Comparison of ENCODE assay signal across 8 cellular contexts in the genomic region with DNA sequence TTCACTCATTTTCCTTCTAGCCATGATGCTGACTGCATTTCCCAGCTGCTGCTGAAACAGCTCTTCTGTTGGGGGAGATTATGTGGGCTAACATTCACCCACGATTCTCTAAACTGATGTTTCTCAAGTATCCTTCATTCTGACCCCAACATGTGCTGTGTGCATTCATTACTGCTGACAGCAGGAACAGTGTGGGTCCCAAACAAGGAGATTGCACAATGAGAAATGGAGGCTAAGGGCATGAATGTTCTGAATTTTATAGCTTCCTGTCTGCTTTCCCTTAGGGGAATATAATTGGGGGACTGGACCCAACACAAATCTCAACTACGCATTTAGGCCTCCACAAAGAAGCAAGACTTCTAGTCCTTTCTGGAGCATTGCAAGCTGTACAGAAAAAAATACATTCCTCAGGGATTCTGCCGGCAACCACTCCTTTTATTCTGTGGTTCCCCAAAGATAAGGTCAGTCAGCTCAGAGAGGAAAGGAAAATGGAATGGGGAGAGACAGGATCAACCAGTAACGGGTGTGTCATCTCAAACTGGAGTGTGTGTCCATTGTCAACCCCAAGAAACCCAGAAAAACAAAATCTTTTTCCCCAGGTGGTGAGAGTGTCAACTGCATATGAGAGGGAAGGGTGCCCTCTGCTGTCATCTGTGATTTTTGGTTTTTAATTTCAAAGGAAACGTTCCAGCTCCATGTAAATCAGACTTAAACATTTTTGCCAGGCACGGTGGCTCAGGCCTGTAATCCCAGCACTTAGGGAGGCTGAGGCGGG.
DNase-seq lines count a peak whose midpoint lies in the region; ATAC-seq, FAIRE-seq and TF ChIP-seq lines count a peak whose summit lies in the region.

No MANE protein-coding gene starts in this region.

- peak; percentile 36 for TF ChIP-seq CTCF in coronary artery (IDR thresholded peaks at IDR 0.05)
- TF ChIP-seq CTCF in HepG2 (CRISPR knock-in tag; IDR thresholded peaks at IDR 0.05): peak; percentile 66

- no peaks in the 10 kb centered on the region for H3K79me2 ChIP-seq in HepG2 (ENCODE audit: insufficient read depth, low read length)

- DNase-seq in DMS153 treated with DMSO at 0.1 percent for 48 hours (lab: John Stamatoyannopoulos, UW; ENCODE audit: unreplicated experiment) (peak; percentile 56), NCI-H146 treated with DMSO at 0.1 percent for 48 hours (lab: John Stamatoyannopoulos, UW; ENCODE audit: unreplicated experiment) (peak; percentile 49), T1000 (lab: John Stamatoyannopoulos, UW) (peak; percentile 2), coronary artery (ENCODE audit: low spot score) (no peak), HepG2 (ENCODE audit: low spot score) (peak; percentile 10)
- DNase-seq in stimulated activated CD4-positive, alpha-beta T cell treated with anti-CD3 and anti-CD28 coated beads, TNF-alpha, amount 100 ng/mL, for 24 hours (ENCODE audit: low read depth in 3 of 3): peak in 2 of 3 experiments; percentile 5 to 9

- H4K20me1 ChIP-seq in HepG2 (ENCODE audit: insufficient read depth, low read length): no peaks in the 10 kb centered on the region

- FAIRE-seq in HepG2 (lab: Jason Lieb, UNC): peak; percentile 26

- H2AFZ ChIP-seq in HepG2 (ENCODE audit: low read length): no peak overlapping the region

- H3K4me3 ChIP-seq in coronary artery (no peak overlapping the region), HepG2 (replicated peaks in 1 of 3; ENCODE audit: insufficient read depth in 1 of 3, low read depth in 2 of 3, low read length in 3 of 3) (no peak overlapping the region)

- WGBS in HepG2 (ENCODE audit: low lambda C conversion rate): 15% methylated on average over 6 of the region's 7 CpGs

- no TSS peak for BruUV-seq in HepG2 (replicated peaks; lab: Mats Ljungman, UMichigan)

- peak; percentile 27; the same call in 1 of the 2 replicates for TF ChIP-seq RAD21 in HepG2 (CRISPR knock-in tag; IDR thresholded peaks at IDR 0.05)

- H3K4me2 ChIP-seq in HepG2 (ENCODE audit: low read depth, low read length): no peak overlapping the region

- no peaks in the 10 kb centered on the region for H3K9me3 ChIP-seq in HepG2 (ENCODE audit: low read length)

- CTCF ChIA-PET in HepG2 (lab: Yijun Ruan, JAX; ENCODE audit: low intra/inter-chr PET ratio, low total read pairs): interaction anchor here (2.0 kb wide), 1 partner anchor 541 kb away, joined by 35 read pairs; no protein-coding TSS in a partner anchor

- peak overlapping the region; percentile 76 to 83 for H3K27ac ChIP-seq in coronary artery
- no peak overlapping the region for H3K27ac ChIP-seq in HepG2 (ENCODE audit: extremely low read length, insufficient read depth, low read length)

- H3K9ac ChIP-seq in HepG2 (ENCODE audit: insufficient read depth, low read depth, low read length): no peak overlapping the region

- POLR2A ChIA-PET in HepG2 (lab: Yijun Ruan, JAX): interaction anchor here (0.7 kb wide), 1 partner anchor 541 kb away, joined by 3 read pairs; no protein-coding TSS in a partner anchor

- ATAC-seq in GM21786 (IDR thresholded peaks at IDR 0.05; ENCODE audit: unreplicated experiment) (peak; percentile 61), HepG2 (peak; percentile 75), HG03469 (IDR thresholded peaks at IDR 0.05; ENCODE audit: unreplicated experiment) (no peak)

- TF ChIP-seq POLR2A in HepG2 (IDR thresholded peaks at IDR 0.05; ENCODE audit: insufficient read depth in 1 of 2, low read depth in 2 of 2, low read length in 2 of 2): no peak

- intact Hi-C loops in HepG2 (cut with micrococcal nuclease; ENCODE audit: unreplicated experiment): loop anchor here (1.0 kb wide), 1 partner anchor 537 kb away; no protein-coding TSS in a partner anchor

- H3K27me3 ChIP-seq in HepG2 (ENCODE audit: control insufficient read depth in 1 of 2, insufficient read depth in 2 of 2, low read length in 2 of 2): no peaks in the 10 kb centered on the region

- H3K36me3 ChIP-seq in HepG2 (replicated peaks in 1 of 2; ENCODE audit: control insufficient read depth in 1 of 2, insufficient read depth in 2 of 2, low read length in 2 of 2): no peaks in the 10 kb centered on the region

- in situ Hi-C loops in HepG2 (cut with HindIII; ENCODE audit: extremely low pct_ligation_motif_present, low pct_unique_long_range_greater_than_20kb): loop anchor here (25.0 kb wide), 1 partner anchor 426 kb away; no protein-coding TSS in a partner anchor

- no peaks in the 10 kb centered on the region for H3K4me1 ChIP-seq in HepG2 (ENCODE audit: insufficient read depth, low read length)

- TF ChIP-seq EP300 in HepG2 (IDR thresholded peaks at IDR 0.05; ENCODE audit: low read depth in 2 of 2, low read length in 2 of 2): no peak
- TF ChIP-seq EP300 in HepG2 (CRISPR knock-in tag; IDR thresholded peaks at IDR 0.05; ENCODE audit: borderline replicate concordance): no peak

TF ChIP-seq in HepG2, 621 proteins besides CTCF, POLR2A, EP300 and RAD21:
- TF ChIP-seq SMC3 (IDR thresholded peaks at IDR 0.05; ENCODE audit: low read length) (peak; percentile 65; the same call in 1 of the 2 replicates), STAG1 (CRISPR knock-in tag; IDR thresholded peaks at IDR 0.05) (peak; percentile 78), ZNF768 (CRISPR knock-in tag; IDR thresholded peaks at IDR 0.05) (no peak), HOXA5 (CRISPR knock-in tag; IDR thresholded peaks at IDR 0.05) (no peak)
